In the genomic region with DNA sequence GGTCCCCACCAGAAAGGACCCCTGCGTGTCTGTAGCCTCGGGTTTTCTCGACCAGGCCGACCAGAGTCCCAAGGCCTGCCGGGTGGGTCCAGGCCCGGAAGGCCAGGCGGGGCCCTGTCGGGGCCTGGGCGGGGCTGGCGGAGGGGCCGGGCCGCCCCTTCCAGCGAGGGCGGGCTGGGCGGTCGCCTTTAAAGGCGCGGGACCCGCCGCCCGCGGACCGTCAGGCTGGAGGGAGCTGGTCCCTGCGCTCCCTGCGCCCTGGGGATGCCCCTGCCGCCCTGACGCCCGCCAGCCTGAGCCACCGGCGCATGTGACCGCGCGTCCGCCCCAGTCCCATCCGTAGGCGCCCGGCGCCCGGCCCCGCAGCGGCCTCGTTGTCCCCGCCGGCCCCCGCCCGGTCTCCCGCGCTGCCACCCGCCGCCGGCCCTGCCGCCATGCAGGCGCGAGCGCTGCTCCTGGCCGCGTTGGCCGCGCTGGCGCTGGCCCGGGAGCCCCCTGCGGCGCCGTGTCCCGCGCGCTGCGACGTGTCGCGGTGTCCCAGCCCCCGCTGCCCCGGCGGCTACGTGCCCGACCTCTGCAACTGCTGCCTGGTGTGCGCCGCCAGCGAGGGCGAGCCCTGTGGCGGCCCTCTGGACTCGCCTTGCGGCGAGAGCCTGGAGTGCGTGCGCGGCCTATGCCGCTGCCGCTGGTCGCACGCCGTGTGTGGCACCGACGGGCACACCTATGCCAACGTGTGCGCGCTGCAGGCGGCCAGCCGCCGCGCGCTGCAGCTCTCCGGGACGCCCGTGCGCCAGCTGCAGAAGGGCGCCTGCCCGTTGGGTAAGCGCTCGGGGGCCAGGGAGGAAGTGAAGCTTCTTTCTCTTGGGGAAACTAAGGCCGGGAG, we compare ENCODE assay signal across 9 cellular contexts. TPM values are rescaled to one million over a fixed set of nuclear protein-coding genes. Genes with fewer than 3 reads are reported as not detected.
A peak's percentile ranks its signal among the peaks of the same experiment; 100 is the strongest.
DNase-seq lines count a peak whose midpoint lies in the region; ATAC-seq and TF ChIP-seq lines count a peak whose summit lies in the region.
"Had no signal": no experiment of that assay in that cellular context is flagged by ENCODE, and none has a peak within 500 bp of the region (broad histone marks: within the 10 kb centered on the region; RNA-seq: fewer than 3 reads in every experiment).

A gene (plus strand): TSS at position 220 of the 883 bp plus-strand sequence. CDS start 215 bp downstream, at position 435.

- TF ChIP-seq CTCF in choroid plexus epithelial cell (conservative IDR thresholded peaks at IDR 0.05; ENCODE audit: low read depth, low read length) (no peak), right lobe of liver (IDR thresholded peaks at IDR 0.05) (no peak), thyroid gland (IDR thresholded peaks at IDR 0.05) (no peak)

- no peak within 1 kb of the TSS for H3K27ac ChIP-seq in right lobe of liver
- H3K27ac ChIP-seq in thyroid gland = no peak within 1 kb of the TSS

- TF ChIP-seq POLR2A in right lobe of liver (IDR thresholded peaks at IDR 0.05) = peak; percentile 59
- TF ChIP-seq POLR2A in thyroid gland (IDR thresholded peaks at IDR 0.05) = peak in 1 of 2 donors; percentile 79

- peak; percentile 38 to 60 (median 54) for ATAC-seq in right lobe of liver
- no peak for ATAC-seq in GM19328 (IDR thresholded peaks at IDR 0.05; ENCODE audit: unreplicated experiment)

- no peaks in the 10 kb centered on the region for H3K9me3 ChIP-seq in right lobe of liver
- no peaks in the 10 kb centered on the region for H3K9me3 ChIP-seq in thyroid gland

- intact Hi-C loops in right lobe of liver (cut with DNase I) (no loop called here), thyroid gland (cut with DNase I) (no loop called here)

- H3K36me3 ChIP-seq in right lobe of liver (no peaks in the 10 kb centered on the region), thyroid gland (no peaks in the 10 kb centered on the region)

- WGBS in right lobe of liver (ENCODE audit: insufficient coverage, low coverage, low lambda C conversion rate, missing lambda C conversion rate) = 7% methylated on average over 20 of the region's 111 CpGs
- 1% methylated on average over 12 of the region's 111 CpGs; no CpG with 5 or more reads in 1 of the 2 donors for WGBS in thyroid gland, 2 donors

- H3K27me3 ChIP-seq in right lobe of liver (no peaks in the 10 kb centered on the region), thyroid gland (no peaks in the 10 kb centered on the region)

- H3K4me1 ChIP-seq in right lobe of liver (no peaks in the 10 kb centered on the region), thyroid gland (peaks cover 7 to 41% of the 10 kb centered on the region in 2 donors)

- DNase-seq in HuH-7.5 (ENCODE audit: low spot score) (peak; percentile 82), choroid plexus epithelial cell (ENCODE audit: low read depth) (peak; percentile 47), right lobe of liver (peak in 1 of 3 donors; percentile 47), thyroid gland (peak; percentile 33 to 38), OCI-M1 (lab: John Stamatoyannopoulos, UW) (no peak), T1000 (lab: John Stamatoyannopoulos, UW) (no peak)
- no peak for DNase-seq in activated effector memory CD4-positive, alpha-beta T cell treated with anti-CD3 and anti-CD28 coated beads, Interleukin-2, amount 50 U/mL, for 16 hours

- H3K4me3 ChIP-seq in choroid plexus epithelial cell (ENCODE audit: low read depth, low read length) (peak within 1 kb of the TSS; percentile 49), right lobe of liver (peak within 1 kb of the TSS in 1 of 3 donors; percentile 31), thyroid gland (replicated peaks in 1 of 3) (peak within 1 kb of the TSS in 1 of 3 donors; percentile 44)

RNA-seq across cellular contexts. Expression of the gene that starts here (rescaled TPM):
- total RNA-seq in right lobe of liver (1 to 10 TPM in 3 of 6 experiments, under 1 TPM in 3; 0.32 to 1.6 (median 1.0) TPM), thyroid gland (10 to 100 TPM in 3 of 4 donors, 1 to 10 TPM in 1; 6.9 to 38.3 (median 14.0) TPM)
- total RNA-seq: T-helper 1 cell treated with Interleukin-12 subunit alpha and Interleukin-12 subunit beta and Interleukin-4 antibody, amounts not matched to agents 30 ng/mL and 1 ng/mL, for 36 hours had no signal

Comparison
In these comparisons a context has a peak if more than half of its experiments do, and no peak if none do; other contexts are left out.
1. DNase-seq: peak in HuH-7.5 (single experiment), choroid plexus epithelial cell (single experiment) and thyroid gland (2 of 2); none in OCI-M1 (single experiment), T1000 (single experiment) and activated effector memory CD4-positive, alpha-beta T cell treated with anti-CD3 and anti-CD28 coated beads, Interleukin-2, amount 50 U/mL, for 16 hours (single experiment).